8 cellular contexts compared by ENCODE assay signal in genomic region chr5:149268928-149269557, GRCh38.
DNase-seq lines count a peak whose midpoint lies in the region; ATAC-seq lines count a peak whose summit lies in the region.

No MANE protein-coding gene starts in this region.

- DNase-seq in SIG-M5 treated with dmso at 0.1 percent for 504 hours (lab: John Stamatoyannopoulos, UW; ENCODE audit: unreplicated experiment) (peak; percentile 59), SIG-M5 (lab: John Stamatoyannopoulos, UW) (no peak), NCI-H82 treated with DMSO at 0.1 percent for 48 hours (lab: John Stamatoyannopoulos, UW; ENCODE audit: unreplicated experiment) (peak; percentile 16), cerebellar cortex (ENCODE audit: low spot score) (peak; percentile 80), midbrain (lab: John Stamatoyannopoulos, UW) (peak; percentile 69)

- ATAC-seq in HG02852 (IDR thresholded peaks at IDR 0.05; ENCODE audit: unreplicated experiment) (peak; percentile 48), GM21515 (IDR thresholded peaks at IDR 0.05; ENCODE audit: unreplicated experiment) (no peak), GM21381 (IDR thresholded peaks at IDR 0.05; ENCODE audit: unreplicated experiment) (no peak)
